Comparison of ENCODE assay signal across 8 cellular contexts in genomic region chr22:29306830-29307657, GRCh38. TPM values are rescaled to one million over a fixed set of nuclear protein-coding genes. Genes with fewer than 3 reads are reported as not detected.
DNase-seq lines count a peak whose midpoint lies in the region; ATAC-seq and TF ChIP-seq lines count a peak whose summit lies in the region.

No MANE protein-coding gene starts in this region.

- CTCF ChIA-PET in IMR-90 (lab: Yijun Ruan, JAX), result no interaction called here

- H2BK120ac ChIP-seq in IMR-90 (ENCODE audit: low read depth, low read length), result peak overlapping the region; percentile 87; the same call in 1 of the 2 replicates

- H3K4me2 ChIP-seq in IMR-90 (ENCODE audit: low read depth, low read length) (peak overlapping the region; percentile 88), skeletal muscle satellite cell (ENCODE audit: low read length) (peak overlapping the region; percentile 99)

- peak overlapping the region; percentile 74 for H3K27ac ChIP-seq in IMR-90 (ENCODE audit: insufficient read depth, low read length)

- peak overlapping the region; percentile 77 for H2BK5ac ChIP-seq in IMR-90 (ENCODE audit: low read depth, low read length, poor library complexity, severe bottlenecking)

- H3K23ac ChIP-seq in IMR-90 (ENCODE audit: low read depth, low read length), result peak overlapping the region; percentile 95

- H3K9me3 Mint-ChIP-seq in central memory CD8-positive, alpha-beta T cell, result no peaks in the 10 kb centered on the region

- peak overlapping the region; percentile 79 for H3K4me3 Mint-ChIP-seq in central memory CD8-positive, alpha-beta T cell

- ATAC-seq in IMR-90 (ENCODE audit: low read depth) (peak; percentile 74), GM18511 (IDR thresholded peaks at IDR 0.05; ENCODE audit: unreplicated experiment) (no peak)
- peak; percentile 12 for ATAC-seq in central memory CD8-positive, alpha-beta T cell (replicated peaks; ENCODE audit: extremely low read depth, poor library complexity, severe bottlenecking)

- POLR2A ChIA-PET in IMR-90 (lab: Charles Lee; ENCODE audit: unreplicated experiment), result interaction anchor here (0.6 kb wide), 1 partner anchor 1388 kb away, joined by 8 read pairs; the partner anchor contains the start of gene PITPNB

- in situ Hi-C loops in IMR-90 (cut with MboI; ENCODE audit: low sequenced_read_pairs), result no loop called here

- DNase-seq in DMS153 treated with DMSO at 0.1 percent for 48 hours (lab: John Stamatoyannopoulos, UW; ENCODE audit: unreplicated experiment), result peak; percentile 17
- peak; percentile 61 for DNase-seq in IMR-90
- peak; percentile 76 for DNase-seq in SK-N-DZ (ENCODE audit: low spot score)
- DNase-seq in central memory CD8-positive, alpha-beta T cell (ENCODE audit: low spot score in 2 of 2), result no peak
- peak; percentile 68 for DNase-seq in inferior parietal cortex (ENCODE audit: extremely low spot score)
- DNase-seq in GM19240 (ENCODE audit: insufficient read length, low spot score), result no peak

- peak overlapping the region; percentile 34 to 78; a peak in 2 of 4 replicates for H4K8ac ChIP-seq in IMR-90 (ENCODE audit: low read depth in 2 of 2, low read length in 2 of 2)

- H3K9me1 ChIP-seq in IMR-90 (ENCODE audit: insufficient read depth, low read length), result peaks cover 5% of the 10 kb centered on the region; the same call in 1 of the 2 replicates

- H3K4me3 ChIP-seq in IMR-90 (ENCODE audit: insufficient read depth, low read depth, low read length) (peak overlapping the region; percentile 67), skeletal muscle satellite cell (ENCODE audit: low read length) (peak overlapping the region; percentile 90)

- peaks cover 16% of the 10 kb centered on the region for H4K20me1 ChIP-seq in IMR-90 (ENCODE audit: insufficient read depth, low read length)

- H3K9me3 ChIP-seq in IMR-90 (ENCODE audit: control insufficient read depth, insufficient read depth, low read length), result no peaks in the 10 kb centered on the region
- no peaks in the 10 kb centered on the region for H3K9me3 ChIP-seq in skeletal muscle satellite cell (replicated peaks; ENCODE audit: low read length)

- H3K4me1 Mint-ChIP-seq in central memory CD8-positive, alpha-beta T cell, result peaks cover 17% of the 10 kb centered on the region

- no peaks in the 10 kb centered on the region for H3K27me3 ChIP-seq in IMR-90 (ENCODE audit: control insufficient read depth, insufficient read depth, low read length)
- no peaks in the 10 kb centered on the region for H3K27me3 ChIP-seq in skeletal muscle satellite cell (ENCODE audit: control insufficient read depth, insufficient read depth, low read length)

- peak overlapping the region; percentile 52 for H2AK5ac ChIP-seq in IMR-90 (ENCODE audit: low read depth, low read length)

- H3K36me3 ChIP-seq in IMR-90 (ENCODE audit: control insufficient read depth, insufficient read depth, low read length) (0 out of 2 replicates have a peak, but pooled peaks cover 2% of the 10 kb centered on the region), skeletal muscle satellite cell (ENCODE audit: insufficient read depth, low read length) (peaks cover 3% of the 10 kb centered on the region)

- H2BK20ac ChIP-seq in IMR-90 (ENCODE audit: low read depth, low read length), result no peak overlapping the region

- peak overlapping the region; percentile 89 for H3K4ac ChIP-seq in IMR-90 (ENCODE audit: low read depth, low read length)

- TF ChIP-seq CTCF in IMR-90 (conservative IDR thresholded peaks at IDR 0.05; ENCODE audit: low read depth, low read length), result peak; percentile 15; the same call in 1 of the 2 replicates

- H3K9ac ChIP-seq in IMR-90 (ENCODE audit: low read depth, low read length) (peak overlapping the region; percentile 78), skeletal muscle satellite cell (ENCODE audit: low read depth, low read length) (peak overlapping the region; percentile 87)

- peaks cover 19% of the 10 kb centered on the region for H3K27me3 Mint-ChIP-seq in central memory CD8-positive, alpha-beta T cell

- WGBS in IMR-90 (ENCODE audit: extremely low coverage in 2 of 2, insufficient read length in 1 of 2), 2 experiments, result 1% methylated on average over 41 of the region's 86 CpGs; no CpG with 5 or more reads in 1 of the 2 experiments

- peaks cover 9% of the 10 kb centered on the region for H3K36me3 Mint-ChIP-seq in central memory CD8-positive, alpha-beta T cell (ENCODE audit: insufficient read depth)

- peak overlapping the region; percentile 76; the same call in 1 of the 2 replicates for H3K56ac ChIP-seq in IMR-90 (ENCODE audit: extremely low read depth, insufficient read depth, low read length)

- BruUV-seq in IMR-90 (replicated peaks; lab: Mats Ljungman, UMichigan), result no TSS peak

- peak overlapping the region; percentile 74; the same call in 1 of the 2 replicates for H4K91ac ChIP-seq in IMR-90 (ENCODE audit: insufficient read depth, low read depth, low read length)

- peak overlapping the region; percentile 9; the same call in 1 of the 3 replicates for H2BK15ac ChIP-seq in IMR-90 (ENCODE audit: low read depth, low read length)

- no peak for TF ChIP-seq RAD21 in IMR-90 (IDR thresholded peaks at IDR 0.05; ENCODE audit: low read length)

- H2AK9ac ChIP-seq in IMR-90 (replicated peaks; ENCODE audit: low read depth, low read length, poor library complexity), result peak overlapping the region; percentile 99

- TF ChIP-seq POLR2A in IMR-90 (IDR thresholded peaks at IDR 0.05; ENCODE audit: low read depth, low read length), result peak; percentile 64

- peaks cover 8 to 42% of the 10 kb centered on the region in 2 experiments; a peak in 3 of 4 replicates for H3K79me1 ChIP-seq in IMR-90 (ENCODE audit: low read depth in 1 of 2, low read length in 2 of 2)

- peak overlapping the region; percentile 84 for H3K14ac ChIP-seq in IMR-90 (replicated peaks; ENCODE audit: low read depth, low read length)

- peak overlapping the region; percentile 90 for H2AFZ ChIP-seq in IMR-90 (replicated peaks; ENCODE audit: low read length, poor library complexity)

- H4K5ac ChIP-seq in IMR-90 (ENCODE audit: low read depth, low read length), result peak overlapping the region; percentile 52

- H3K4me1 ChIP-seq in IMR-90 (ENCODE audit: control insufficient read depth, insufficient read depth, low read length), result peaks cover 17% of the 10 kb centered on the region
- H3K4me1 ChIP-seq in skeletal muscle satellite cell (ENCODE audit: control insufficient read depth, insufficient read depth, low read length), result peaks cover 47% of the 10 kb centered on the region

- H3K27ac Mint-ChIP-seq in central memory CD8-positive, alpha-beta T cell (ENCODE audit: low read depth), result no peak overlapping the region

- H3K18ac ChIP-seq in IMR-90 (ENCODE audit: low read depth, low read length), result no peak overlapping the region; the same call in 1 of the 2 replicates

- intact Hi-C loops in IMR-90 (cut with micrococcal nuclease), result loop anchor here (1.0 kb wide), 1 partner anchor 52 kb away; no protein-coding TSS in a partner anchor

- dilution Hi-C loops in IMR-90 (cut with HindIII; ENCODE audit: low sequenced_read_pairs, unreplicated experiment), result no loop called here

TF ChIP-seq in IMR-90, 13 proteins besides CTCF, POLR2A, EP300 and RAD21 (continues in another document):
- TF ChIP-seq MXI1 (IDR thresholded peaks at IDR 0.05; ENCODE audit: borderline replicate concordance, low read depth, low read length) (peak; percentile 48; the same call in 1 of the 2 replicates), RCOR1 (IDR thresholded peaks at IDR 0.05; ENCODE audit: insufficient replicate concordance, low read length) (peak; percentile 53), BHLHE40 (IDR thresholded peaks at IDR 0.05; ENCODE audit: low read depth, low read length) (no peak), ELK1 (IDR thresholded peaks at IDR 0.05; ENCODE audit: borderline replicate concordance, low read depth, low read length) (no peak)

RNA-seq across cellular contexts. Expression of gene GAS2L1, which starts 0.6 kb away (rescaled TPM):
- 1.4 TPM in 2 replicates for total RNA-seq in IMR-90 (2012; rRNA removed)
- polyA plus RNA-seq in IMR-90 (2012; rRNA removed), result 15.6 and 22.5 TPM in 2 replicates
- polyA plus RNA-seq in IMR-90 (2012; cell fraction: cytosol; rRNA removed), result 24.1 and 32.2 TPM in 2 replicates
- 20.1 and 69.5 TPM in 2 replicates for polyA plus RNA-seq in IMR-90 (2012; cell fraction: nucleus; rRNA removed; ENCODE audit: low replicate concordance)
- 4.5 and 4.6 TPM in 2 replicates for polyA plus RNA-seq in SK-N-DZ (2014; cell fraction: cytosol; rRNA removed)
- polyA plus RNA-seq in SK-N-DZ (2014; cell fraction: nucleus; rRNA removed), result 7.8 and 10.7 TPM in 2 replicates
- 15.7 and 17.9 TPM in 2 replicates for total RNA-seq in skeletal muscle satellite cell (2012; rRNA removed)

RNA-seq across cellular contexts. Expression of gene RASL10A, which starts 8.5 kb away (rescaled TPM):
- total RNA-seq in IMR-90 (2012; rRNA removed), result not detected in 2 replicates
- polyA plus RNA-seq in IMR-90 (2012; rRNA removed), result 0.07 and 0.26 TPM in 2 replicates
- polyA plus RNA-seq in IMR-90 (2012; cell fraction: cytosol; rRNA removed), result 0.22 TPM in 1 of 2 replicates, not detected in the other
- polyA plus RNA-seq in IMR-90 (2012; cell fraction: nucleus; rRNA removed; ENCODE audit: low replicate concordance), result 0.89 and 2.7 TPM in 2 replicates
- polyA plus RNA-seq in SK-N-DZ (2014; cell fraction: cytosol; rRNA removed), result 1.0 TPM in 1 of 2 replicates, not detected in the other
- 1.4 and 6.4 TPM in 2 replicates for polyA plus RNA-seq in SK-N-DZ (2014; cell fraction: nucleus; rRNA removed)
- under 0.01 TPM in 1 of 2 replicates, not detected in the other for total RNA-seq in skeletal muscle satellite cell (2012; rRNA removed)

RNA-seq across cellular contexts. Expression of gene EWSR1, which starts 39.0 kb away (rescaled TPM):
- 414 and 518 TPM in 2 replicates for total RNA-seq in IMR-90 (2012; rRNA removed)
- 243 and 267 TPM in 2 replicates for polyA plus RNA-seq in IMR-90 (2012; rRNA removed)
- 124 and 135 TPM in 2 replicates for polyA plus RNA-seq in IMR-90 (2012; cell fraction: cytosol; rRNA removed)
- polyA plus RNA-seq in IMR-90 (2012; cell fraction: nucleus; rRNA removed; ENCODE audit: low replicate concordance), result 764 and 770 TPM in 2 replicates
- 186 and 209 TPM in 2 replicates for polyA plus RNA-seq in SK-N-DZ (2014; cell fraction: cytosol; rRNA removed)
- 411 and 553 TPM in 2 replicates for polyA plus RNA-seq in SK-N-DZ (2014; cell fraction: nucleus; rRNA removed)
- 113 and 138 TPM in 2 replicates for total RNA-seq in skeletal muscle satellite cell (2012; rRNA removed)

RNA-seq across cellular contexts. Expression of gene RHBDD3, which starts 39.3 kb away (rescaled TPM):
- 5.7 and 6.9 TPM in 2 replicates for total RNA-seq in IMR-90 (2012; rRNA removed)
- 21.2 and 21.5 TPM in 2 replicates for polyA plus RNA-seq in IMR-90 (2012; rRNA removed)
- polyA plus RNA-seq in IMR-90 (2012; cell fraction: cytosol; rRNA removed), result 16.5 and 26.9 TPM in 2 replicates
- 32.2 and 94.3 TPM in 2 replicates for polyA plus RNA-seq in IMR-90 (2012; cell fraction: nucleus; rRNA removed; ENCODE audit: low replicate concordance)
- 92.4 and 120 TPM in 2 replicates for polyA plus RNA-seq in SK-N-DZ (2014; cell fraction: cytosol; rRNA removed)
- polyA plus RNA-seq in SK-N-DZ (2014; cell fraction: nucleus; rRNA removed), result 74.4 and 98.6 TPM in 2 replicates
- total RNA-seq in skeletal muscle satellite cell (2012; rRNA removed), result 24.2 and 24.3 TPM in 2 replicates

Comparison
In these comparisons a context has a peak if more than half of its experiments do, and no peak if none do; other contexts are left out.
1. DNase-seq: peak in DMS153 treated with DMSO at 0.1 percent for 48 hours (single experiment), IMR-90 (single experiment), SK-N-DZ (single experiment) and inferior parietal cortex (single experiment); none in central memory CD8-positive, alpha-beta T cell (0 of 2) and GM19240 (single experiment).